ENCODE assay signal across 2 cellular contexts in the genomic region with DNA sequence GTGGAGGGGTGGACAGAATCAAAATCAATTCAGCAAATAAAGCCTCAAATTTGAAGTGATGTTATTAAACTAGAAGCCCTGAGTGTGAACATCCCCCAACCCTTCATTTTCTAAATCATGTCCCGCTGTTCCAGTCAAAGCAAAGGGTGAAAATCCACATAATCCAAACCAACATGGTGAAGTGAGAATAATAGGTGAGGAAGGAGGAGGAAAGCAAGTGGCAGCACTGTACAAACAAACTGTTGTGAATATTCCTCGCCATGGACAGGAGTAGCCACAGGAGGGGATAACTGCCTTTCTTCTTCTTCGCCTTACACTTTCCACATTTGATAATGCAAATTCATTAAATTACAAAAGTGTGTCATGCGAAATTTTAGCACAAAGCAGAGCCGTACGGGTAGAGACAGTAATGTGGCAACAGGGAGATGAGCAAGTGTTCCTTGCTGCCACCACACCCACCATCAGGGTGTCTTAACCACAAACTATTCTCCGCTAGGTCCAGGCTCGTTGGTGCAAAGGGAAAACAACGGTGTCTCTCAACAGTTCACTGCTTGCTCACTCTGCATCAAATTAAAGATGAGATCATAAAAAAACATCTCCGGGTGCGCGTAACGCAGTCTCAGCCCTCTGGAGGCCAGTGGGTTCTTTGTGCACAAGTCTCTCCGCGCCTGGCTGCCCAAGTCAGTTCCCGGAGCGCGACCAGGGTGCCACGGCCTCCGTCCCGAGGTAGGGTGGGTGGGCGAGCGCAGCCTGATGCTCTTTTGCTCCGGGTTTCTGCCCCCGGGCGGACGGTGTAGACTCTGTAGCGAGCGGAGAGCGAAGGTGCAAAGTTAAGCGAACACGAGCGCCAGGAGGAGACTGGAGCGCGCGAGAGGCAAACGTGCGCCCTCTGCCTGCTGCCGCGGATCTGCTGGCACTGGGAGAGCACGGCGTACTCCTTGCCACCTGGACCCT.
TF ChIP-seq lines count a peak whose summit lies in the region.

No MANE protein-coding gene starts in this region.

TF ChIP-seq in Ishikawa, 13 proteins besides CTCF, POLR2A, EP300 and RAD21 (continued from another document):
- peak; percentile 76 for TF ChIP-seq MAX (IDR thresholded peaks at IDR 0.05)

TF ChIP-seq in WTC11, 78 proteins besides CTCF, POLR2A, EP300 and RAD21 (continued from another document):
- TF ChIP-seq, protein P1, sequence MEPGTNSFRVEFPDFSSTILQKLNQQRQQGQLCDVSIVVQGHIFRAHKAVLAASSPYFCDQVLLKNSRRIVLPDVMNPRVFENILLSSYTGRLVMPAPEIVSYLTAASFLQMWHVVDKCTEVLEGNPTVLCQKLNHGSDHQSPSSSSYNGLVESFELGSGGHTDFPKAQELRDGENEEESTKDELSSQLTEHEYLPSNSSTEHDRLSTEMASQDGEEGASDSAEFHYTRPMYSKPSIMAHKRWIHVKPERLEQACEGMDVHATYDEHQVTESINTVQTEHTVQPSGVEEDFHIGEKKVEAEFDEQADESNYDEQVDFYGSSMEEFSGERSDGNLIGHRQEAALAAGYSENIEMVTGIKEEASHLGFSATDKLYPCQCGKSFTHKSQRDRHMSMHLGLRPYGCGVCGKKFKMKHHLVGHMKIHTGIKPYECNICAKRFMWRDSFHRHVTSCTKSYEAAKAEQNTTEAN (CRISPR knock-in tag; IDR thresholded peaks at IDR 0.05), result peak; percentile 48; the same call in 1 of the 2 replicates
- TF ChIP-seq HMGXB4 (CRISPR knock-in tag; IDR thresholded peaks at IDR 0.05) (peak; percentile 65; the same call in 1 of the 2 replicates), SP1 (CRISPR knock-in tag; conservative IDR thresholded peaks at IDR 0.05) (peak; percentile 49; the same call in 1 of the 2 replicates), JUN (CRISPR knock-in tag; IDR thresholded peaks at IDR 0.05) (no peak), ZBTB21 (CRISPR knock-in tag; IDR thresholded peaks at IDR 0.05; ENCODE audit: borderline replicate concordance) (peak; percentile 38; the same call in 1 of the 2 replicates), ZNF423 (CRISPR knock-in tag; IDR thresholded peaks at IDR 0.05) (0 out of 2 replicates have a peak, but pooled peaks have one; percentile 2), FOXP1 (CRISPR knock-in tag; IDR thresholded peaks at IDR 0.05; ENCODE audit: borderline replicate concordance) (peak; percentile 66; the same call in 1 of the 2 replicates), CDX4 (CRISPR knock-in tag; IDR thresholded peaks at IDR 0.05; ENCODE audit: borderline replicate concordance) (no peak), ESRRA (CRISPR knock-in tag; IDR thresholded peaks at IDR 0.05; ENCODE audit: borderline replicate concordance) (no peak), ZNF219 (CRISPR knock-in tag; IDR thresholded peaks at IDR 0.05; ENCODE audit: borderline replicate concordance) (peak; percentile 76; the same call in 1 of the 2 replicates), IRF2 (CRISPR knock-in tag; IDR thresholded peaks at IDR 0.05; ENCODE audit: borderline replicate concordance, low read depth) (no peak)
- TF ChIP-seq, protein P2, sequence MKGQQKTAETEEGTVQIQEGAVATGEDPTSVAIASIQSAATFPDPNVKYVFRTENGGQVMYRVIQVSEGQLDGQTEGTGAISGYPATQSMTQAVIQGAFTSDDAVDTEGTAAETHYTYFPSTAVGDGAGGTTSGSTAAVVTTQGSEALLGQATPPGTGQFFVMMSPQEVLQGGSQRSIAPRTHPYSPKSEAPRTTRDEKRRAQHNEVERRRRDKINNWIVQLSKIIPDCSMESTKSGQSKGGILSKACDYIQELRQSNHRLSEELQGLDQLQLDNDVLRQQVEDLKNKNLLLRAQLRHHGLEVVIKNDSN (CRISPR knock-in tag; IDR thresholded peaks at IDR 0.05), result no peak
- TF ChIP-seq, protein P3, sequence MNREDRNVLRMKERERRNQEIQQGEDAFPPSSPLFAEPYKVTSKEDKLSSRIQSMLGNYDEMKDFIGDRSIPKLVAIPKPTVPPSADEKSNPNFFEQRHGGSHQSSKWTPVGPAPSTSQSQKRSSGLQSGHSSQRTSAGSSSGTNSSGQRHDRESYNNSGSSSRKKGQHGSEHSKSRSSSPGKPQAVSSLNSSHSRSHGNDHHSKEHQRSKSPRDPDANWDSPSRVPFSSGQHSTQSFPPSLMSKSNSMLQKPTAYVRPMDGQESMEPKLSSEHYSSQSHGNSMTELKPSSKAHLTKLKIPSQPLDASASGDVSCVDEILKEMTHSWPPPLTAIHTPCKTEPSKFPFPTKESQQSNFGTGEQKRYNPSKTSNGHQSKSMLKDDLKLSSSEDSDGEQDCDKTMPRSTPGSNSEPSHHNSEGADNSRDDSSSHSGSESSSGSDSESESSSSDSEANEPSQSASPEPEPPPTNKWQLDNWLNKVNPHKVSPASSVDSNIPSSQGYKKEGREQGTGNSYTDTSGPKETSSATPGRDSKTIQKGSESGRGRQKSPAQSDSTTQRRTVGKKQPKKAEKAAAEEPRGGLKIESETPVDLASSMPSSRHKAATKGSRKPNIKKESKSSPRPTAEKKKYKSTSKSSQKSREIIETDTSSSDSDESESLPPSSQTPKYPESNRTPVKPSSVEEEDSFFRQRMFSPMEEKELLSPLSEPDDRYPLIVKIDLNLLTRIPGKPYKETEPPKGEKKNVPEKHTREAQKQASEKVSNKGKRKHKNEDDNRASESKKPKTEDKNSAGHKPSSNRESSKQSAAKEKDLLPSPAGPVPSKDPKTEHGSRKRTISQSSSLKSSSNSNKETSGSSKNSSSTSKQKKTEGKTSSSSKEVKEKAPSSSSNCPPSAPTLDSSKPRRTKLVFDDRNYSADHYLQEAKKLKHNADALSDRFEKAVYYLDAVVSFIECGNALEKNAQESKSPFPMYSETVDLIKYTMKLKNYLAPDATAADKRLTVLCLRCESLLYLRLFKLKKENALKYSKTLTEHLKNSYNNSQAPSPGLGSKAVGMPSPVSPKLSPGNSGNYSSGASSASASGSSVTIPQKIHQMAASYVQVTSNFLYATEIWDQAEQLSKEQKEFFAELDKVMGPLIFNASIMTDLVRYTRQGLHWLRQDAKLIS (CRISPR knock-in tag; IDR thresholded peaks at IDR 0.05; ENCODE audit: borderline replicate concordance), result no peak
